Comparison of ENCODE assay signal across 2 cellular contexts in the genomic region with DNA sequence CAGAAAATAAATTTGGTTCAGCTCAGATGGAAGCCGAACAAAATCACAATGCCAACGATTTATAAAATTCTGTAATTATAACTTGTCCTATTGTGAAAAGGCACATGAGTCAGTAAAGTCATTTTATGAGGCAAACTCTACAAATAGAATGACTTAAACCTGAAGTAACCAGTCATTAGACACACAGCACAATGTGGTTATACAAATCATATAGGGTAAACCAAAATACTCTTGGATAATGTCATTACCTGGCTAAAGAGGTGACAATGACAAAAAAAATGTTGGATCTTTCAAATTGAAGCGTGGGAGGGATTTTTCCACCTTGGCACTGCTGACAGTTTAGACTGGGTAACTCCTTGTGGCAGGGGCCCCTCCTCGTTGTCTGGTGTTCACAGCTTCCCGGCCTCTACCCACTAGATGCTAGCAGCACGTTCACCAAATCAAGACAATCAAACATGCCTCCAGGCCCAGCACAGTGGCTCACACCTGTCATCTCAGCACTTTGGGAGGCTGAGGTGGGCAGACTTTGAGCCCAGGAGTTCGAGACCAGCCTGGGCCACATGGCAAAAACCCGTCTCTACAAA.
TF ChIP-seq lines count a peak whose summit lies in the region.

No MANE protein-coding gene starts in this region.

TF ChIP-seq in HEK293, 187 proteins besides CTCF, POLR2A, EP300 and RAD21:
- TF ChIP-seq ZNF341 (tag by site-specific recombination; IDR thresholded peaks at IDR 0.05; ENCODE audit: low read depth) (no peak), ZNF558 (tag by site-specific recombination; IDR thresholded peaks at IDR 0.05) (no peak), SP7 (tag by site-specific recombination; IDR thresholded peaks at IDR 0.05) (0 out of 2 replicates have a peak, but pooled peaks have one; percentile 48), ZNF600 (tag by site-specific recombination; IDR thresholded peaks at IDR 0.05) (no peak), ZNF670 (tag by site-specific recombination; IDR thresholded peaks at IDR 0.05; ENCODE audit: low read depth) (no peak)
- TF ChIP-seq, protein P1, sequence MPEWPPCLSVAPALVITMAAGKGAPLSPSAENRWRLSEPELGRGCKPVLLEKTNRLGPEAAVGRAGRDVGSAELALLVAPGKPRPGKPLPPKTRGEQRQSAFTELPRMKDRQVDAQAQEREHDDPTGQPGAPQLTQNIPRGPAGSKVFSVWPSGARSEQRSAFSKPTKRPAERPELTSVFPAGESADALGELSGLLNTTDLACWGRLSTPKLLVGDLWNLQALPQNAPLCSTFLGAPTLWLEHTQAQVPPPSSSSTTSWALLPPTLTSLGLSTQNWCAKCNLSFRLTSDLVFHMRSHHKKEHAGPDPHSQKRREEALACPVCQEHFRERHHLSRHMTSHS (tag by site-specific recombination; IDR thresholded peaks at IDR 0.05): no peak

TF ChIP-seq in K562, 482 proteins besides CTCF, POLR2A, EP300 and RAD21:
- TF ChIP-seq CBX2 (IDR thresholded peaks at IDR 0.05; ENCODE audit: insufficient read depth, low read length, poor library complexity, severe bottlenecking): peak; percentile 51
- no peak for TF ChIP-seq OTX1 (CRISPR knock-in tag; IDR thresholded peaks at IDR 0.05)
- TF ChIP-seq EZH2 (IDR thresholded peaks at IDR 0.05; ENCODE audit: borderline replicate concordance, low read depth, low read length): no peak
